Comparison of ENCODE assay signal across 30 cellular contexts in the genomic region with DNA sequence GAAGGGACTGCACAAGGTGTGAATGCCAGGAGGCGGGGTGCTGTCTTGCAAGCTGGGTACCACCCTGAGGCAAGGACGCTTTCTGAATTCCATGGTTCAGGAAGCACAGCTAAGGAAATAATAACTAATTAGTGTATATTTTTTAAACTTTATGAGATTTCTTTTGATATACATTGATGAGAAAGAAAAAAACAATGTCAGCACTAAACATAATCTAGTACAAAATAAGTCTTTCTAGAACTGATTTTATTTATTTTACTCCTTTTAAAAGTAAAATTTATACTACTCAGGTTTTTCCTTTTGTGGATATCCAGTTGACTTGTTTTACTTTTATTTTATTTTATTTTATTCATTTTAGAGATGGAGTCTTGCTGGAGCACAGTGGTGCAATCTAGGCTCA.
"Had no signal": no experiment of that assay in that cellular context is flagged by ENCODE, and none has a peak within 500 bp of the region (broad histone marks: within the 10 kb centered on the region; RNA-seq: fewer than 3 reads in every experiment).

No MANE protein-coding gene starts in this region.

- H3K27ac ChIP-seq: ascending aorta, cardiac muscle cell, VCaP had no signal

- H3K4me3 ChIP-seq: ascending aorta, cardiac muscle cell had no signal

- ATAC-seq: activated CD8-positive, alpha-beta T cell treated with anti-CD3 and anti-CD28 coated beads for 36 hours; activated naive CD8-positive, alpha-beta T cell treated with anti-CD3 and anti-CD28 coated beads, Interleukin-2, amount 50 U/mL, for 24 hours; activated T-cell treated with anti-CD3 and anti-CD28 coated beads, Interleukin-2, amount 50 U/mL, for 4 hours; activated T-cell treated with anti-CD3 and anti-CD28 coated beads, Interleukin-2, amount 50 U/mL, for 72 hours; activated T-helper 17 cell treated with anti-CD3 and anti-CD28 coated beads, Interleukin-2, amount 50 U/mL, for 72 hours had no signal

- H3K9me3 ChIP-seq: ascending aorta had no signal

- H3K27me3 ChIP-seq: ascending aorta, cardiac muscle cell had no signal

- FAIRE-seq: bronchial epithelial cell, TTC549 had no signal

- DNase-seq: activated B cell treated with CpG ODN at 0.5 μM for 24 hours; activated CD4-positive, alpha-beta memory T cell treated with anti-CD3 and anti-CD28 coated beads for 36 hours; activated CD4-positive, alpha-beta T cell treated with anti-CD3 and anti-CD28 coated beads for 4 hours; activated CD4-positive, alpha-beta T cell treated with anti-CD3 and anti-CD28 coated beads, Interleukin-2, amount 10 ng/mL, durations not matched to agents 24 days and 14 days; activated CD4-positive, alpha-beta T cell treated with anti-CD3 and anti-CD28 coated beads, Interleukin-2, amount 50 U/mL, for 1 hour; activated CD4-positive, alpha-beta T cell treated with anti-CD3 and anti-CD28 coated beads, Interleukin-2, amount 50 U/mL, for 4 hours; activated CD4-positive, CD25-positive, alpha-beta regulatory T cell treated with anti-CD3 and anti-CD28 coated beads, Interleukin-2, amount 50 U/mL, for 72 hours; activated CD8-positive, alpha-beta memory T cell treated with anti-CD3 and anti-CD28 coated beads, Interleukin-2, amount 50 U/mL, for 4 hours; activated CD8-positive, alpha-beta T cell treated with anti-CD3 and anti-CD28 coated beads for 36 hours; activated gamma-delta T cell; activated naive CD4-positive, alpha-beta T cell treated with anti-CD3 and anti-CD28 coated beads, Interleukin-2, amount 10 ng/mL, durations not matched to agents 7 days and 5 days; activated naive CD4-positive, alpha-beta T cell treated with Interleukin-2 at 50 U/mL for 16 hours; activated naive CD8-positive, alpha-beta T cell treated with anti-CD3 and anti-CD28 coated beads, Interleukin-2, amount 10 ng/mL, durations not matched to agents 7 days and 5 days; activated naive CD8-positive, alpha-beta T cell treated with anti-CD3 and anti-CD28 coated beads, Interleukin-2, amount 50 U/mL, for 24 hours; activated T-cell treated with anti-CD3 and anti-CD28 coated beads for 4 hours; activated T-cell treated with anti-CD3 and anti-CD28 coated beads, Interleukin-2, amount 50 U/mL, for 1 hour; activated T-cell treated with anti-CD3 and anti-CD28 coated beads, Interleukin-2, amount 50 U/mL, for 4 hours; activated T-cell treated with anti-CD3 and anti-CD28 coated beads, Interleukin-2, amount 50 U/mL, for 72 hours; amygdala; anterior cingulate cortex; caudate nucleus; cerebellar nuclear complex; T-helper 2 cell; T-helper 9 cell had no signal
